In the genomic region with DNA sequence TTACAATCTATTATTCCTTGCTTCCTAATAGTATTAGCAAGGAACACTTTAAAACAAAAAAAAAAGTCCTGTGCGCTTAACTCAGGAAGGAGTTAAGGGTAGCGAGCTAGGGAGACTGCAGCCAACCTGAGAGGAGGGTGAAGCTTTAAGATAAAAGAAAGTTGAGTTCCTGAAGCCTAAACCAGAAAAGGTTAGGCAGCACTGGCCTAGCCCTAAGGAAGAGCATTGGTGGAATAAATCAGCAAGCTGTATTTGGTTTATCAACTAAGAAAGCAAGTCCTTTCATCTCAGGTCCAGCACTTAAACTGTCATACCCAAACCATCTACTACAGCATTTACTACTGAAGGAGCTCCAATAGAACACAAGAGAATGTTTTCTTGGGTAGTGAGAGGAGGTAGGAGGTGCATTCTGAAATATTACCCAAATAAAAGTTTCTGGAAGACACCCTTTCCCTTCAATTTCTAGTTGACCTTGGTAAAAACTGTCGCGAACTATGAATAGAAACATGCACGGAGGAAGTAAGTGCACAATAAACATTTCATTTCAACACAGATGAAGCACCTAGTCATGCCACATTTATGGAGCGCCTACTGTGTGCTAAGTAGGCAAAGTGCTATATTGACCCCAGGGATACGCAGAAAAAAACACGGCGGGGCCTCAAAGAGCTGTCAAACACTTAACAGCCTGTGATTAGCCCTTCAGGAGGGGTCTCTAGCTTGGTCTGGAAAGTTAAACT, we compare ENCODE assay signal across 8 cellular contexts. TPM values are rescaled to one million over a fixed set of nuclear protein-coding genes. Genes with fewer than 3 reads are reported as not detected.
DNase-seq lines count a peak whose midpoint lies in the region; ATAC-seq and TF ChIP-seq lines count a peak whose summit lies in the region.

No MANE protein-coding gene starts in this region.

- H3K36me3 ChIP-seq in OCI-LY1 (ENCODE audit: insufficient read depth, low read length) = peaks cover 20% of the 10 kb centered on the region; the same call in 1 of the 2 replicates
- H3K36me3 ChIP-seq in endodermal cell (ENCODE audit: control insufficient read depth, insufficient read depth, low read length) = peaks cover 6% of the 10 kb centered on the region
- H3K36me3 ChIP-seq in osteoblast (ENCODE audit: insufficient read depth, low read length) = peaks cover 18% of the 10 kb centered on the region

- H3K27ac Mint-ChIP-seq in endodermal cell = no peak overlapping the region

- peaks cover 16% of the 10 kb centered on the region; the same call in 1 of the 2 replicates for H3K79me2 ChIP-seq in OCI-LY1 (ENCODE audit: insufficient read depth, low read length)
- H3K79me2 ChIP-seq in osteoblast (ENCODE audit: insufficient read depth, low read length) = peaks cover 49% of the 10 kb centered on the region

- no peak for ATAC-seq in GM21576 (IDR thresholded peaks at IDR 0.05; ENCODE audit: unreplicated experiment)

- peak overlapping the region; percentile 82 for H3K4me3 Mint-ChIP-seq in endodermal cell

- no peaks in the 10 kb centered on the region for H3K9me3 ChIP-seq in OCI-LY1 (ENCODE audit: low read length)
- H3K9me3 ChIP-seq in endodermal cell (ENCODE audit: control insufficient read depth, low read length) = no peaks in the 10 kb centered on the region
- H3K9me3 ChIP-seq in osteoblast (ENCODE audit: low read depth, low read length) = no peaks in the 10 kb centered on the region

- H3F3A ChIP-seq in OCI-LY1 (ENCODE audit: insufficient read depth, low read length) = no peaks in the 10 kb centered on the region

- H3K9me3 Mint-ChIP-seq in endodermal cell = no peaks in the 10 kb centered on the region

- H3K36me3 Mint-ChIP-seq in endodermal cell (ENCODE audit: low read depth) = peaks cover 5% of the 10 kb centered on the region

- H3K4me3 ChIP-seq in OCI-LY1 (ENCODE audit: low read depth, low read length, poor library complexity, severe bottlenecking) (peak overlapping the region; percentile 76), endodermal cell (ENCODE audit: low read length) (peak overlapping the region; percentile 89), osteoblast (ENCODE audit: insufficient read depth, low read length) (peak overlapping the region; percentile 76)

- H2AFZ ChIP-seq in OCI-LY1 (ENCODE audit: low read length) = no peak overlapping the region
- H2AFZ ChIP-seq in osteoblast (ENCODE audit: low read length) = peak overlapping the region; percentile 74

- no peak overlapping the region for H3K27ac ChIP-seq in OCI-LY1 (ENCODE audit: low read depth, low read length, poor library complexity, severe bottlenecking)
- H3K27ac ChIP-seq in endodermal cell (ENCODE audit: low read depth, low read length) = no peak overlapping the region
- peak overlapping the region; percentile 77 for H3K27ac ChIP-seq in osteoblast (ENCODE audit: low read depth, low read length)

- WGBS in endodermal cell (ENCODE audit: insufficient coverage in 1 of 2, insufficient read length in 1 of 2), 2 experiments = 60% methylated on average over 9 of the region's 9 CpGs

- no peak for TF ChIP-seq CTCF in OCI-LY1 (IDR thresholded peaks at IDR 0.05; ENCODE audit: low read length)
- no peak for TF ChIP-seq CTCF in endodermal cell (conservative IDR thresholded peaks at IDR 0.05)
- TF ChIP-seq CTCF in osteoblast (IDR thresholded peaks at IDR 0.05; ENCODE audit: extremely low read depth, low read depth, low read length) = no peak

- H4K20me1 ChIP-seq in OCI-LY1 (ENCODE audit: insufficient read depth, low read length) = no peaks in the 10 kb centered on the region
- H4K20me1 ChIP-seq in osteoblast (ENCODE audit: insufficient read depth, low read length) = peaks cover 2% of the 10 kb centered on the region

- peaks cover 14% of the 10 kb centered on the region for H3K4me1 Mint-ChIP-seq in endodermal cell

- H3K27me3 ChIP-seq in OCI-LY1 (ENCODE audit: insufficient read depth, low read length) (no peaks in the 10 kb centered on the region), endodermal cell (ENCODE audit: control insufficient read depth, insufficient read depth, low read length, poor library complexity, severe bottlenecking) (no peaks in the 10 kb centered on the region), osteoblast (ENCODE audit: insufficient read depth, low read length) (no peaks in the 10 kb centered on the region)

- H3K4me2 ChIP-seq in OCI-LY1 (ENCODE audit: low read length) (peak overlapping the region; percentile 81), osteoblast (ENCODE audit: insufficient read depth, low read length) (peak overlapping the region; percentile 92)

- peak; percentile 15 for DNase-seq in EH (ENCODE audit: low read depth)
- DNase-seq in endodermal cell = no peak
- peak; percentile 85 for DNase-seq in osteoblast (ENCODE audit: insufficient read length, low spot score, missing footprints)
- DNase-seq in UCSD-AML1 (lab: John Stamatoyannopoulos, UW; ENCODE audit: unreplicated experiment) = no peak
- DNase-seq in occipital lobe (lab: John Stamatoyannopoulos, UW) = no peak
- DNase-seq in KG1 (lab: John Stamatoyannopoulos, UW) = no peak

- no peaks in the 10 kb centered on the region for H3K9me2 ChIP-seq in OCI-LY1 (ENCODE audit: low read depth, low read length)

- H3K27me3 Mint-ChIP-seq in endodermal cell (ENCODE audit: insufficient read depth) = peaks cover 13% of the 10 kb centered on the region

- H3K9ac ChIP-seq in OCI-LY1 (ENCODE audit: low read length) (peak overlapping the region; percentile 71), endodermal cell (ENCODE audit: extremely low read depth, low read length, poor library complexity, severe bottlenecking) (peak overlapping the region; percentile 31)

- H3K4me1 ChIP-seq in OCI-LY1 (ENCODE audit: insufficient read depth, low read length, severe bottlenecking) = peaks cover 17% of the 10 kb centered on the region
- no peaks in the 10 kb centered on the region for H3K4me1 ChIP-seq in endodermal cell (ENCODE audit: control insufficient read depth, insufficient read depth, low read length)
- peaks cover 13% of the 10 kb centered on the region for H3K4me1 ChIP-seq in osteoblast (ENCODE audit: insufficient read depth, low read length)

RNA-seq across cellular contexts. Expression of a gene that starts 1.3 kb away (rescaled TPM):
- total RNA-seq in endodermal cell (10 to 100 TPM in 1 of 2 donors, 1 to 10 TPM in 1; 8.6 to 11.0 TPM), osteoblast (9.4 and 10.9 TPM in 2 replicates), occipital lobe (19.7 TPM)
- polyA plus RNA-seq in endodermal cell (2013, experiment 1 of 2) = 5.3 TPM
- 6.1 TPM for polyA plus RNA-seq in endodermal cell (2013, experiment 2 of 2)

RNA-seq across cellular contexts. Expression of a gene that starts 17.9 kb away (rescaled TPM):
- total RNA-seq in endodermal cell = 10 to 100 TPM; 52.8 to 53.0 TPM
- polyA plus RNA-seq in endodermal cell (2013, experiment 1 of 2) = 31.7 TPM
- polyA plus RNA-seq in endodermal cell (2013, experiment 2 of 2) = 30.3 TPM
- total RNA-seq in osteoblast = 23.0 and 29.7 TPM in 2 replicates
- total RNA-seq in occipital lobe = 48.7 TPM

RNA-seq across cellular contexts. Expression of a gene that starts 44.5 kb away (rescaled TPM):
- total RNA-seq in endodermal cell = 10 to 100 TPM; 79.4 to 92.0 TPM
- polyA plus RNA-seq in endodermal cell (2013, experiment 1 of 2) = 41.1 TPM
- 47.7 TPM for polyA plus RNA-seq in endodermal cell (2013, experiment 2 of 2)
- total RNA-seq in osteoblast = 132 and 138 TPM in 2 replicates
- total RNA-seq in occipital lobe = 448 TPM

RNA-seq across cellular contexts. Expression of a gene that starts 44.8 kb away (rescaled TPM):
- total RNA-seq in endodermal cell = 10 to 100 TPM; 33.0 to 40.6 TPM
- polyA plus RNA-seq in endodermal cell (2013, experiment 1 of 2) = 32.7 TPM
- 33.8 TPM for polyA plus RNA-seq in endodermal cell (2013, experiment 2 of 2)
- 28.0 and 34.4 TPM in 2 replicates for total RNA-seq in osteoblast
- 53.0 TPM for total RNA-seq in occipital lobe

Comparison
In these comparisons a context has a peak if more than half of its experiments do, and no peak if none do; other contexts are left out.
1. DNase-seq: peak in EH (single experiment) and osteoblast (single experiment); none in endodermal cell (single experiment), UCSD-AML1 (single experiment), occipital lobe (single experiment) and KG1 (single experiment).
2. Peak in every context shown above with its lines, with median percentiles within 50 percentile points of each other: H3K4me3 ChIP-seq.